Comparison of ENCODE assay signal across 32 cellular contexts in genomic region chr16:83019963-83020362, GRCh38.
"Had no signal": no experiment of that assay in that cellular context is flagged by ENCODE, and none has a peak within 500 bp of the region (broad histone marks: within the 10 kb centered on the region; RNA-seq: fewer than 3 reads in every experiment).

No MANE protein-coding gene starts in this region.

- FAIRE-seq: RCC 7860 had no signal

- H3K36me3 ChIP-seq: MG63, SJSA1 had no signal

- H3K4me2 ChIP-seq: KMS-11, PC-9, SK-N-SH had no signal

- ATAC-seq: Panc1 had no signal

- H3K4me1 ChIP-seq: SJSA1 had no signal

- H3K27me3 ChIP-seq: MG63, SJSA1 had no signal

- H3K27ac ChIP-seq: KMS-11, PC-9, SJSA1 had no signal

- H3K9me2 ChIP-seq: SK-N-SH had no signal

- H2AFZ ChIP-seq: PC-9 had no signal

- H3K9me3 ChIP-seq: MG63, SJSA1, SK-N-SH had no signal

- DNase-seq: Kasumi-1, MG63, NCI-H1048, NCI-H1092 treated with DMSO at 0.1 percent for 48 hours, NCI-H1105 treated with DMSO at 0.1 percent for 48 hours, NCI-H1417, NCI-H1436, NCI-H146, NCI-H1694, NCI-H187, NCI-H1930, NCI-H2029 treated with DMSO at 0.1 percent for 48 hours, NCI-H2081 treated with DMSO at 0.1 percent for 48 hours, NCI-H2107, NCI-H2171, NCI-H226, NCI-H446 treated with DMSO at 0.1 percent for 48 hours, NCI-H510A, NCI-H524, NCI-H526, NCI-H69, NCI-H748 treated with DMSO at 0.1 percent for 48 hours, NCI-H82, PC-9, Right ventricle myocardium superior, SHP77 treated with DMSO at 0.1 percent for 48 hours, SK-N-SH, SW 1271 had no signal

- H3K9ac ChIP-seq: KMS-11, SK-N-SH had no signal

- H3K4me3 ChIP-seq: MG63, PC-9, SJSA1 had no signal
